8 cellular contexts compared by ENCODE assay signal in the genomic region with DNA sequence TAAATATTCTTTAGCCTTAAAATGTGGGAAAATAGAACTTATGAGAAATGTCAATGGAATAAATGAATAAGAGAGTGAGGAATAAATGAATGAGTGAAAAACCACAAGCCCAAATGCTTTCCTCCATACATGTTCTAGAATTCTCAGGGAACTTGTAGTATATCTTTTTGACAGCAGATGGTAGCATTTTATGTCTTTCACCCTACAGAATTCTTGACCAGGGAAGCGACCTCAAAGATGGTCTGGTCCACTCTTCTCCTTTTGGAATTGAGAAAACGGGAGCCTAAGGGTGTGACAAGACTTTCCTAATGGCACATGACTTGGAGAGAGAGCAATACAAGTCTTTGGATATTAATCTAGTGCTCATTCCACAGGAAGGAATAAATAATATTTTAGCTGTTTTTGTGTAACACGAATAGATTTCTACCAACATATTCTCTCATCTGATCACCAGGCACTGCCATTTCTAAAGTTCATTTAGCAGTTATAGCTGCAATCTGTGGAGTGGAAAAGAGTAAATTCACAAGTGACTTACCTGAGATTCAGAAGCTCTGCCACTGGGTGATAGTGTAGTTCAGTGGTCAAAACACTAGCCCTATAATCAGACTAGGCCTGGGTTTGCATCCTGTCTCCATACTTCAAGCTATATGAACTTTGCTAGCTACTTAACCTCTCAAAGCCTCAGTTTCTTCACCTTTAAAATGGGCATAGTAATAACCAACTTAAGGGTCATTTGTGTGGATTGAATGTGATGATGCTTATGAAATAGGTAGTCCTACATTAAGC. TPM values are rescaled to one million over a fixed set of nuclear protein-coding genes. Genes with fewer than 3 reads are reported as not detected.
A peak's percentile ranks its signal among the peaks of the same experiment; 100 is the strongest.
DNase-seq lines count a peak whose midpoint lies in the region; ATAC-seq and TF ChIP-seq lines count a peak whose summit lies in the region.

No MANE protein-coding gene starts in this region.

- H3K9ac ChIP-seq in OCI-LY1 (ENCODE audit: low read length): no peak overlapping the region
- H3K9ac ChIP-seq in colonic mucosa (ENCODE audit: low read depth in 2 of 2, low read length in 2 of 2): no peak overlapping the region

- no peaks in the 10 kb centered on the region for H3K79me2 ChIP-seq in OCI-LY1 (ENCODE audit: insufficient read depth, low read length)

- H3K4me3 ChIP-seq in OCI-LY1 (ENCODE audit: low read depth, low read length, poor library complexity, severe bottlenecking): no peak overlapping the region
- H3K4me3 ChIP-seq in colonic mucosa: no peak overlapping the region
- H3K4me3 ChIP-seq in naive thymus-derived CD4-positive, alpha-beta T cell (ENCODE audit: low read length): no peak overlapping the region

- H3K9me3 ChIP-seq in OCI-LY1 (ENCODE audit: low read length): no peaks in the 10 kb centered on the region
- H3K9me3 ChIP-seq in colonic mucosa: no peaks in the 10 kb centered on the region
- H3K9me3 ChIP-seq in naive thymus-derived CD4-positive, alpha-beta T cell (ENCODE audit: control insufficient read depth in 2 of 3, low read length in 3 of 3): no peaks in the 10 kb centered on the region

- intact Hi-C loops in CD14-positive monocyte (cut with micrococcal nuclease): loop anchor here in 1 of 2 donors (5.0 to 10.0 kb wide), 2 partner anchors 106 to 194 kb away; a partner anchor contains a TSS
- intact Hi-C loops in colonic mucosa (cut with DNase I): loop anchor here (5.0 kb wide), 2 partner anchors 111 to 206 kb away; a partner anchor contains a TSS
- intact Hi-C loops in naive thymus-derived CD4-positive, alpha-beta T cell (cut with micrococcal nuclease): loop anchor here (1.0 to 5.0 kb wide), 9 partner anchors 15 to 291 kb away; a partner anchor contains a TSS

- peak; percentile 52 for ATAC-seq in GM18867 (IDR thresholded peaks at IDR 0.05; ENCODE audit: unreplicated experiment)
- no peak for ATAC-seq in naive thymus-derived CD4-positive, alpha-beta T cell

- peaks cover 6% of the 10 kb centered on the region for H3K4me1 ChIP-seq in OCI-LY1 (ENCODE audit: insufficient read depth, low read length, severe bottlenecking)
- no peaks in the 10 kb centered on the region for H3K4me1 ChIP-seq in colonic mucosa
- peaks cover 17 to 49% of the 10 kb centered on the region in 2 donors for H3K4me1 ChIP-seq in naive thymus-derived CD4-positive, alpha-beta T cell (ENCODE audit: control insufficient read depth in 2 of 2, insufficient read depth in 2 of 2, low read length in 2 of 2)

- peak; percentile 77 for TF ChIP-seq CTCF in CD14-positive monocyte (IDR thresholded peaks at IDR 0.05)
- peak; percentile 63 for TF ChIP-seq CTCF in OCI-LY1 (IDR thresholded peaks at IDR 0.05; ENCODE audit: low read length)
- peak; percentile 28 for TF ChIP-seq CTCF in colonic mucosa (IDR thresholded peaks at IDR 0.05)

- no peak overlapping the region for H3K27ac ChIP-seq in OCI-LY1 (ENCODE audit: low read depth, low read length, poor library complexity, severe bottlenecking)
- H3K27ac ChIP-seq in colonic mucosa: no peak overlapping the region
- H3K27ac ChIP-seq in naive thymus-derived CD4-positive, alpha-beta T cell (ENCODE audit: low read depth, low read length): peak overlapping the region; percentile 61

- no peaks in the 10 kb centered on the region for H3K27me3 ChIP-seq in OCI-LY1 (ENCODE audit: insufficient read depth, low read length)
- no peaks in the 10 kb centered on the region for H3K27me3 ChIP-seq in colonic mucosa
- no peaks in the 10 kb centered on the region for H3K27me3 ChIP-seq in naive thymus-derived CD4-positive, alpha-beta T cell (ENCODE audit: control insufficient read depth in 2 of 2, insufficient read depth in 2 of 2, low read length in 2 of 2)

- peaks cover 0 to 2% (median 0%) of the 10 kb centered on the region in 3 donors for H3K27me3 Mint-ChIP-seq in CD14-positive monocyte (ENCODE audit: low read depth in 3 of 3)
- peaks cover 0 to 2% (median 0%) of the 10 kb centered on the region in 5 donors for H3K27me3 Mint-ChIP-seq in naive thymus-derived CD4-positive, alpha-beta T cell

- H3K27ac Mint-ChIP-seq in CD14-positive monocyte: peak overlapping the region in 5 of 7 donors; percentile 33 to 89 (median 55)
- peak overlapping the region; percentile 47 to 96 (median 89) for H3K27ac Mint-ChIP-seq in naive thymus-derived CD4-positive, alpha-beta T cell

- CTCF ChIA-PET in naive thymus-derived CD4-positive, alpha-beta T cell (lab: Charles Lee): interaction anchor here (0.5 to 6.2 kb wide), 40 partner anchors 9 to 208 kb away, joined by 3 to 229 read pairs (median 7); a partner anchor contains a TSS

- H3K4me2 ChIP-seq in OCI-LY1 (ENCODE audit: low read length): no peak overlapping the region

- peaks cover 49% of the 10 kb centered on the region for H3K4me1 Mint-ChIP-seq in CD14-positive monocyte
- peaks cover 43 to 58% (median 55%) of the 10 kb centered on the region in 7 donors for H3K4me1 Mint-ChIP-seq in naive thymus-derived CD4-positive, alpha-beta T cell

- no peaks in the 10 kb centered on the region for H3K9me2 ChIP-seq in OCI-LY1 (ENCODE audit: low read depth, low read length)

- H4K20me1 ChIP-seq in OCI-LY1 (ENCODE audit: insufficient read depth, low read length): no peaks in the 10 kb centered on the region

- POLR2A ChIA-PET in naive thymus-derived CD4-positive, alpha-beta T cell (lab: Charles Lee): interaction anchor here (0.7 to 6.0 kb wide), 16 partner anchors 11 to 194 kb away, joined by 3 to 159 read pairs (median 10); a partner anchor contains a TSS

- H3K36me3 Mint-ChIP-seq in CD14-positive monocyte: peaks cover 0 to 2% of the 10 kb centered on the region in 2 donors
- peaks cover 0 to 6% (median 0%) of the 10 kb centered on the region in 5 donors for H3K36me3 Mint-ChIP-seq in naive thymus-derived CD4-positive, alpha-beta T cell

- DNase-seq in CD14-positive monocyte (ENCODE audit: low spot score) (no peak), colonic mucosa (no peak), amniotic stem cell (lab: John Stamatoyannopoulos, UW) (no peak), DMS153 (lab: John Stamatoyannopoulos, UW) (no peak)
- peak in 6 of 9 donors; percentile 17 to 51 (median 36) for DNase-seq in naive thymus-derived CD4-positive, alpha-beta T cell
- no peak for DNase-seq in stimulated activated CD4-positive, alpha-beta T cell treated with anti-CD3 and anti-CD28 coated beads, Interleukin-4, amount 100 ng/mL, for 1 hour

- H3F3A ChIP-seq in OCI-LY1 (ENCODE audit: insufficient read depth, low read length): no peaks in the 10 kb centered on the region

- H3K4me3 Mint-ChIP-seq in CD14-positive monocyte: no peak overlapping the region
- peak overlapping the region in 6 of 10 donors; percentile 38 to 79 (median 54) for H3K4me3 Mint-ChIP-seq in naive thymus-derived CD4-positive, alpha-beta T cell

- H3K36me3 ChIP-seq in OCI-LY1 (ENCODE audit: insufficient read depth, low read length): no peaks in the 10 kb centered on the region
- H3K36me3 ChIP-seq in colonic mucosa: no peaks in the 10 kb centered on the region
- no peaks in the 10 kb centered on the region for H3K36me3 ChIP-seq in naive thymus-derived CD4-positive, alpha-beta T cell (ENCODE audit: control insufficient read depth in 2 of 3, insufficient read depth in 3 of 3, low read length in 3 of 3)

- H2AFZ ChIP-seq in OCI-LY1 (ENCODE audit: low read length): no peak overlapping the region

- H3K9me3 Mint-ChIP-seq in CD14-positive monocyte: no peaks in the 10 kb centered on the region
- H3K9me3 Mint-ChIP-seq in naive thymus-derived CD4-positive, alpha-beta T cell: peaks cover 0 to 3% (median 0%) of the 10 kb centered on the region in 11 donors

RNA-seq across cellular contexts. Expression of a gene that starts 15.0 kb away (rescaled TPM):
- 10 to 100 TPM in 1 of 2 donors, 1 to 10 TPM in 1; 6.5 to 14.5 TPM for polyA plus RNA-seq in CD14-positive monocyte
- total RNA-seq in colonic mucosa: under 1 TPM; 0.24 to 0.54 TPM
- 10 to 100 TPM in 2 of 5 experiments, 1 to 10 TPM in 3; 3.7 to 14.6 (median 5.7) TPM for total RNA-seq in naive thymus-derived CD4-positive, alpha-beta T cell
- 1 to 10 TPM; 1.2 to 2.8 TPM for polyA plus RNA-seq in naive thymus-derived CD4-positive, alpha-beta T cell

RNA-seq across cellular contexts. Expression of a gene that starts 28.6 kb away (rescaled TPM):
- 1 to 10 TPM in 1 of 2 donors, under 1 TPM in 1; 0.84 to 1.4 TPM for polyA plus RNA-seq in CD14-positive monocyte
- 1 to 10 TPM; 2.6 to 3.3 TPM for total RNA-seq in colonic mucosa
- total RNA-seq in naive thymus-derived CD4-positive, alpha-beta T cell: 1 to 10 TPM in 4 of 5 experiments, under 1 TPM in 1; 0.27 to 3.2 (median 2.3) TPM
- polyA plus RNA-seq in naive thymus-derived CD4-positive, alpha-beta T cell: under 1 TPM; 0.39 to 0.50 TPM

Comparison
In these comparisons a context has a peak if more than half of its experiments do, and no peak if none do; other contexts are left out.
1. DNase-seq: peak in naive thymus-derived CD4-positive, alpha-beta T cell (6 of 9); none in CD14-positive monocyte (single experiment), colonic mucosa (single experiment), amniotic stem cell (single experiment), DMS153 (single experiment) and stimulated activated CD4-positive, alpha-beta T cell treated with anti-CD3 and anti-CD28 coated beads, Interleukin-4, amount 100 ng/mL, for 1 hour (single experiment).
2. H3K4me3 Mint-ChIP-seq: peak in naive thymus-derived CD4-positive, alpha-beta T cell (6 of 10); none in CD14-positive monocyte (0 of 2).
3. Peak in every context shown above with its lines, with median percentiles within 50 percentile points of each other: CTCF ChIP-seq.